ENCODE assay signal across 13 cellular contexts in the genomic region with DNA sequence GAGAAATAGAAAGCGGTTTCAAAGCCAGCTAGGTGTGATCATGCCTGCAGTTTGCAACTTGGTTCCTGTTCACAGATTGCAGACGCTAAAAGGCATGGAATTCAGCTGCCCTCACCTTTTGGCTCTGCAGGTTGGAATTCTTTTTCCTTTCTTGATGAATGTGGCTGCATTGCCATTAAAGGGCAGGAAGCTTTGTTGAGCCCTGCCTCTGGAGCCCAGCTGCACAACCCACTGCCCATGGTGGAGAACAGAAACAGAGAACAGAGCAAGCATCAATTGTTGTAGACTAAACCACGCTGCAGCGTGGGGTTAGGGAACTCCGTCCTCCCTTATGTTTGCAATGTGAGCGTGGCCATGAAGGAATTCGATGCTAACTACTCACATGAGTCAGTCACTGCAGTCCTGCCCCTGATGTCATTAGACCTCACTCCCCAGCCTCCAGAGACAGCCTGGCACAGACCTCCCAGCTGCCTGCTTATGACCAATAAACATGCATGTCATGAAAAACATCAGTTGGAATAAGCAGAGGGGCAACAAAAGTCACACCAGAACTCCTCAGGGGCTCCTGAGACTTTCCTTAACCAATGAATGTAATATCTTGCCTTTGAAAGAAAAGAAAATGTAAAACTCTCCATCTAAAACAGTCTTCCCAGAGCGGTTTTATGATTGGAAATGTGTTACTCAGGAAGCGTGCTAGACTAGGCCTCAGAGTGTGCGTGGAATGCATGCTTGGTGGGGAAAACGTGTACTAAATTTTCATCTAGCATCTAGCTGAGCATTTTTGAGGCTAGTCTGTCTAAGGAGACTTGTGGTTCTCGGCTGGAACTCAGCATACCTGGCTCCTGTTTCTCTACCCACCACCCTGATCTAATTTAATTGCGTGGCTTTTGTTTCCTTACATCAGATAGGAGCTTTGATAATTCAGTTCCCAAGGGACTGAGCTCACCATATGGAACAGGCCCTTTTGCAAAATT.
DNase-seq lines count a peak whose midpoint lies in the region; ATAC-seq lines count a peak whose summit lies in the region.
"Had no signal": no experiment of that assay in that cellular context is flagged by ENCODE, and none has a peak within 500 bp of the region (broad histone marks: within the 10 kb centered on the region; RNA-seq: fewer than 3 reads in every experiment).

No MANE protein-coding gene starts in this region.

- no peaks in the 10 kb centered on the region for H3K4me1 Mint-ChIP-seq in immature natural killer cell

- H3K9me3 Mint-ChIP-seq in immature natural killer cell: peaks cover 0 to 5% (median 0%) of the 10 kb centered on the region in 6 donors
- H3K9me3 Mint-ChIP-seq: neural progenitor cell had no signal

- no peak overlapping the region for H3K27ac Mint-ChIP-seq in immature natural killer cell
- H3K27ac Mint-ChIP-seq: neural progenitor cell had no signal

- peak; percentile 58 for DNase-seq in A172 (ENCODE audit: low spot score)
- peak; percentile 37 for DNase-seq in T1000 (lab: John Stamatoyannopoulos, UW)
- DNase-seq in islet precursor cell: peak; percentile 92
- DNase-seq in immature natural killer cell: no peak
- DNase-seq in DMS79 (lab: John Stamatoyannopoulos, UW): no peak
- no peak for DNase-seq in stimulated activated naive CD4-positive, alpha-beta T cell treated with Interleukin-2 at 50 U/mL for 16 hours (lab: John Stamatoyannopoulos, UW)
- DNase-seq: body of pancreas, head of caudate nucleus, Peyer's patch had no signal

- peak; percentile 61 for ATAC-seq in HG02870 (IDR thresholded peaks at IDR 0.05; ENCODE audit: unreplicated experiment)
- no peak for ATAC-seq in HG03139 (IDR thresholded peaks at IDR 0.05; ENCODE audit: unreplicated experiment)
- ATAC-seq: A549, body of pancreas had no signal

- H3K4me3 Mint-ChIP-seq in immature natural killer cell: no peak overlapping the region
- H3K4me3 Mint-ChIP-seq: neural progenitor cell had no signal

- peaks cover 0 to 2% (median 0%) of the 10 kb centered on the region in 3 donors for H3K27me3 Mint-ChIP-seq in immature natural killer cell (ENCODE audit: low read depth in 3 of 3)

- no peaks in the 10 kb centered on the region for H3K36me3 Mint-ChIP-seq in immature natural killer cell

Comparison
In these comparisons a context has a peak if more than half of its experiments do, and no peak if none do; other contexts are left out.
1. DNase-seq: peak in A172 (single experiment), T1000 (single experiment) and islet precursor cell (single experiment); none in immature natural killer cell (0 of 3), DMS79 (single experiment) and stimulated activated naive CD4-positive, alpha-beta T cell treated with Interleukin-2 at 50 U/mL for 16 hours (single experiment).